In the genomic region with DNA sequence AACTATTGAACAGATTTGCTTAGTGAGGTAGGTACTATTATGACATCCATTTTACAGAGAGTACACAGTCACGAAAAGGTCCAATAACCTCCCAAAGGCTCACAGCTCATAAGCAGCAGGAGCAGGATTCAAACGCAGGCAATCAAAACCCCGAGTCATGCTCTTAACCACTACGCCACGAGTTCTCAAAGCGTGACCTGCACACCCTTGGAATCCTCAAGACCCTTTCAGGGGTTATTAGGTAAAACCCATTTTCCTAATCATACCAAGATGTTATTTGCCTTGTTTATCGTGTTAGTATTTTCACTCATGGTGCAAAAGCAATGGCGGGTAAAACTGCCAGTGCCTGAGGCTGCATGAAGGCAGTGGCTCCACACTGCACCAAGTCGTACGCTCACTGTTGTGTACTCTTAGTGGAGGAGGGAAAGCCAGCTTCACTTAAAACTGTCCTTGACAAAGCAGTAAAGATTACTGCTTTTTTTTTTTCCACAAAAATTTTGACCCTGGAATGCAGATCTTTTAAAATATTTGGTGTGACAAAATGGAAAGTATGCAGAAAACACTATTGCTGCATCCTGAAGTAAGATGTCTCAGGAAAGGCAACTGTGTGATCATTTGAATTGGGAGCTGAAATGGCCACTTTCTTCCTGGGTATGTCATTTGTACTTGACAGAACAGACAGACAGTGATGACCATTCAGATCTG, we compare ENCODE assay signal across 14 cellular contexts.
DNase-seq lines count a peak whose midpoint lies in the region; ATAC-seq and TF ChIP-seq lines count a peak whose summit lies in the region.
"Had no signal": no experiment of that assay in that cellular context is flagged by ENCODE, and none has a peak within 500 bp of the region (broad histone marks: within the 10 kb centered on the region; RNA-seq: fewer than 3 reads in every experiment).

No MANE protein-coding gene starts in this region.

- H3K36me3 Mint-ChIP-seq in endodermal cell (ENCODE audit: low read depth): peaks cover 2% of the 10 kb centered on the region
- peaks cover 4% of the 10 kb centered on the region for H3K36me3 Mint-ChIP-seq in osteocyte (ENCODE audit: unreplicated experiment)
- H3K36me3 Mint-ChIP-seq in stimulated activated naive B cell treated with anti-CD40 and anti-IgM and Interleukin-4, amounts not matched to agents 10 μg/mL and 1 μg/mL and 100 μg/mL, for 72 hours: no peaks in the 10 kb centered on the region
- H3K36me3 Mint-ChIP-seq: activated naive CD4-positive, alpha-beta T cell treated with anti-CD3 and anti-CD28 coated beads, Interleukin-2, amount 50 U/mL, for 24 hours had no signal

- peaks cover 88% of the 10 kb centered on the region for H3K79me2 ChIP-seq in GM23248 (ENCODE audit: insufficient read depth)

- H3K27ac Mint-ChIP-seq in endodermal cell: peak overlapping the region; percentile 81
- H3K27ac Mint-ChIP-seq in osteocyte (ENCODE audit: unreplicated experiment): peak overlapping the region; percentile 84
- H3K27ac Mint-ChIP-seq in stimulated activated naive B cell treated with anti-CD40 and anti-IgM and Interleukin-4, amounts not matched to agents 10 μg/mL and 1 μg/mL and 100 μg/mL, for 72 hours: no peak overlapping the region
- H3K27ac Mint-ChIP-seq: activated naive CD4-positive, alpha-beta T cell treated with anti-CD3 and anti-CD28 coated beads, Interleukin-2, amount 50 U/mL, for 24 hours had no signal

- peak; percentile 74 for DNase-seq in GM23248
- DNase-seq in Panc1 (ENCODE audit: low read depth, low spot score): no peak
- no peak for DNase-seq in endodermal cell
- DNase-seq in osteocyte (ENCODE audit: extremely low spot score, unreplicated experiment): no peak
- no peak for DNase-seq in stimulated activated naive B cell treated with anti-CD40 and anti-IgM and Interleukin-4, amounts not matched to agents 10 μg/mL and 1 μg/mL and 100 μg/mL, for 72 hours
- DNase-seq in Kasumi-1 (lab: John Stamatoyannopoulos, UW): no peak
- no peak for DNase-seq in 8988T
- no peak for DNase-seq in colonic mucosa
- DNase-seq: Caco-2, erythroblast, NCI-H1048, stomach, WERI-Rb-1 had no signal

- peak overlapping the region; percentile 81 for H3K27ac ChIP-seq in GM23248
- peak overlapping the region; percentile 67 for H3K27ac ChIP-seq in Panc1 (ENCODE audit: low read length)
- no peak overlapping the region for H3K27ac ChIP-seq in endodermal cell (ENCODE audit: low read depth, low read length)
- no peak overlapping the region for H3K27ac ChIP-seq in colonic mucosa
- H3K27ac ChIP-seq: stomach, WERI-Rb-1 had no signal

- POLR2A ChIA-PET in Panc1 (lab: Charles Lee): interaction anchor here (0.5 kb wide), 1 partner anchor 174 kb away, joined by 4 read pairs; no protein-coding TSS in a partner anchor

- intact Hi-C loops in Panc1 (cut with micrococcal nuclease; ENCODE audit: unreplicated experiment) (no loop called here), colonic mucosa (cut with DNase I) (no loop called here)

- no peak overlapping the region for H3K4me3 Mint-ChIP-seq in endodermal cell
- H3K4me3 Mint-ChIP-seq in osteocyte (ENCODE audit: unreplicated experiment): peak overlapping the region; percentile 53
- no peak overlapping the region for H3K4me3 Mint-ChIP-seq in stimulated activated naive B cell treated with anti-CD40 and anti-IgM and Interleukin-4, amounts not matched to agents 10 μg/mL and 1 μg/mL and 100 μg/mL, for 72 hours
- H3K4me3 Mint-ChIP-seq: activated naive CD4-positive, alpha-beta T cell treated with anti-CD3 and anti-CD28 coated beads, Interleukin-2, amount 50 U/mL, for 24 hours had no signal

- WGBS in GM23248 (ENCODE audit: low coverage in 1 of 2, low lambda C conversion rate in 2 of 2, missing lambda C conversion rate in 2 of 2), 2 experiments: 77 to 81% methylated on average over 10 of the region's 10 CpGs
- WGBS in endodermal cell (ENCODE audit: insufficient coverage in 1 of 2, insufficient read length in 1 of 2), 2 experiments: 93 to 95% methylated on average over 8 to 10 of the region's 10 CpGs

- ATAC-seq in Panc1: 0 out of 2 replicates have a peak, but pooled peaks have one; percentile 44
- ATAC-seq in stimulated activated naive B cell treated with anti-CD40 and anti-IgM and Interleukin-4, amounts not matched to agents 10 μg/mL and 1 μg/mL and 100 μg/mL, for 72 hours (replicated peaks): no peak

- no peaks in the 10 kb centered on the region for H3K36me3 ChIP-seq in GM23248 (ENCODE audit: low read depth)
- H3K36me3 ChIP-seq in Panc1 (ENCODE audit: control insufficient read depth, insufficient read depth, low read length): no peaks in the 10 kb centered on the region
- no peaks in the 10 kb centered on the region for H3K36me3 ChIP-seq in endodermal cell (ENCODE audit: control insufficient read depth, insufficient read depth, low read length)
- H3K36me3 ChIP-seq in colonic mucosa: no peaks in the 10 kb centered on the region
- H3K36me3 ChIP-seq: stomach, WERI-Rb-1 had no signal

- peak overlapping the region; percentile 25; the same call in 1 of the 2 replicates for H3K4me3 ChIP-seq in GM23248
- H3K4me3 ChIP-seq in Panc1 (ENCODE audit: low read depth in 2 of 2, low read length in 2 of 2): no peak overlapping the region
- H3K4me3 ChIP-seq in endodermal cell (ENCODE audit: low read length): no peak overlapping the region
- no peak overlapping the region for H3K4me3 ChIP-seq in colonic mucosa
- H3K4me3 ChIP-seq: stomach had no signal

- H2AFZ ChIP-seq in GM23248: no peak overlapping the region

- H4K20me1 ChIP-seq in GM23248 (ENCODE audit: insufficient read depth): no peaks in the 10 kb centered on the region

- peaks cover 81% of the 10 kb centered on the region for H3K4me1 ChIP-seq in GM23248 (ENCODE audit: insufficient read depth)
- peaks cover 54% of the 10 kb centered on the region for H3K4me1 ChIP-seq in Panc1 (ENCODE audit: control insufficient read depth, insufficient read depth, low read length)
- H3K4me1 ChIP-seq in endodermal cell (ENCODE audit: control insufficient read depth, insufficient read depth, low read length): peaks cover 10% of the 10 kb centered on the region
- no peaks in the 10 kb centered on the region for H3K4me1 ChIP-seq in colonic mucosa
- H3K4me1 ChIP-seq: stomach had no signal

- H3K4me2 ChIP-seq in GM23248 (ENCODE audit: unreplicated experiment): peak overlapping the region; percentile 61

- H3K9me2 ChIP-seq in GM23248 (ENCODE audit: insufficient read depth): no peaks in the 10 kb centered on the region

- no TSS peak for BruUV-seq in Panc1 (replicated peaks; lab: Mats Ljungman, UMichigan)

- H3K9me3 ChIP-seq in GM23248 (ENCODE audit: low read depth) (no peaks in the 10 kb centered on the region), Panc1 (ENCODE audit: control insufficient read depth, insufficient read depth, low read depth, low read length) (no peaks in the 10 kb centered on the region), endodermal cell (ENCODE audit: control insufficient read depth, low read length) (no peaks in the 10 kb centered on the region), colonic mucosa (no peaks in the 10 kb centered on the region)
- H3K9me3 ChIP-seq: Caco-2, stomach had no signal

- H3K9ac ChIP-seq in GM23248 (peak overlapping the region; percentile 53), endodermal cell (ENCODE audit: extremely low read depth, low read length, poor library complexity, severe bottlenecking) (no peak overlapping the region), colonic mucosa (ENCODE audit: low read depth in 2 of 2, low read length in 2 of 2) (no peak overlapping the region)

- CTCF ChIA-PET in Panc1 (lab: Charles Lee): interaction anchor here (0.6 to 1.1 kb wide), 3 partner anchors 102 to 215 kb away, joined by 3 read pairs; no protein-coding TSS in a partner anchor

- H3K9me3 Mint-ChIP-seq in endodermal cell (no peaks in the 10 kb centered on the region), osteocyte (ENCODE audit: unreplicated experiment) (no peaks in the 10 kb centered on the region)
- no peaks in the 10 kb centered on the region for H3K9me3 Mint-ChIP-seq in stimulated activated naive B cell treated with anti-CD40 and anti-IgM and Interleukin-4, amounts not matched to agents 10 μg/mL and 1 μg/mL and 100 μg/mL, for 72 hours
- H3K9me3 Mint-ChIP-seq: activated naive CD4-positive, alpha-beta T cell treated with anti-CD3 and anti-CD28 coated beads, Interleukin-2, amount 50 U/mL, for 24 hours had no signal

- H3K4me1 Mint-ChIP-seq in endodermal cell (peaks cover 46% of the 10 kb centered on the region), osteocyte (ENCODE audit: unreplicated experiment) (peaks cover 89% of the 10 kb centered on the region)
- H3K4me1 Mint-ChIP-seq in stimulated activated naive B cell treated with anti-CD40 and anti-IgM and Interleukin-4, amounts not matched to agents 10 μg/mL and 1 μg/mL and 100 μg/mL, for 72 hours: peaks cover 0 to 2% of the 10 kb centered on the region in 2 donors
- H3K4me1 Mint-ChIP-seq: activated naive CD4-positive, alpha-beta T cell treated with anti-CD3 and anti-CD28 coated beads, Interleukin-2, amount 50 U/mL, for 24 hours had no signal

- in situ Hi-C loops in GM23248 (cut with MboI) (no loop called here), Panc1 (cut with HindIII; ENCODE audit: low pct_unique_long_range_greater_than_20kb, low sequenced_read_pairs) (no loop called here)

- TF ChIP-seq CTCF in Panc1 (IDR thresholded peaks at IDR 0.05) (no peak), endodermal cell (conservative IDR thresholded peaks at IDR 0.05) (no peak), osteocyte (IDR thresholded peaks at IDR 0.05) (no peak), colonic mucosa (IDR thresholded peaks at IDR 0.05) (no peak)

- peaks cover 91% of the 10 kb centered on the region for H3F3A ChIP-seq in GM23248 (ENCODE audit: insufficient read depth)

- H3K27me3 Mint-ChIP-seq in endodermal cell (ENCODE audit: insufficient read depth) (no peaks in the 10 kb centered on the region), osteocyte (ENCODE audit: unreplicated experiment) (no peaks in the 10 kb centered on the region)
- no peaks in the 10 kb centered on the region for H3K27me3 Mint-ChIP-seq in stimulated activated naive B cell treated with anti-CD40 and anti-IgM and Interleukin-4, amounts not matched to agents 10 μg/mL and 1 μg/mL and 100 μg/mL, for 72 hours

- no peaks in the 10 kb centered on the region for H3K27me3 ChIP-seq in GM23248 (replicated peaks; ENCODE audit: insufficient read depth)
- no peaks in the 10 kb centered on the region for H3K27me3 ChIP-seq in Panc1 (ENCODE audit: control insufficient read depth, insufficient read depth, low read length)
- no peaks in the 10 kb centered on the region for H3K27me3 ChIP-seq in endodermal cell (ENCODE audit: control insufficient read depth, insufficient read depth, low read length, poor library complexity, severe bottlenecking)
- H3K27me3 ChIP-seq in colonic mucosa: no peaks in the 10 kb centered on the region
- H3K27me3 ChIP-seq: stomach had no signal

Comparison
In these comparisons a context has a peak if more than half of its experiments do, and no peak if none do; other contexts are left out.
1. H3K27ac ChIP-seq: peak in GM23248 (single experiment) and Panc1 (single experiment); none in endodermal cell (single experiment) and colonic mucosa (single experiment).